In genomic region chr16:48279199-48279598, GRCh38 we compare ENCODE assay signal across 17 cellular contexts. TPM values are rescaled to one million over a fixed set of nuclear protein-coding genes. Genes with fewer than 3 reads are reported as not detected.
DNase-seq lines count a peak whose midpoint lies in the region; ATAC-seq and TF ChIP-seq lines count a peak whose summit lies in the region.
"Had no signal": no experiment of that assay in that cellular context is flagged by ENCODE, and none has a peak within 500 bp of the region (broad histone marks: within the 10 kb centered on the region; RNA-seq: fewer than 3 reads in every experiment).

No MANE protein-coding gene starts in this region.

- no peak for ATAC-seq in GM19452 (IDR thresholded peaks at IDR 0.05; ENCODE audit: unreplicated experiment)

- peak; percentile 16 for TF ChIP-seq CTCF in choroid plexus epithelial cell (conservative IDR thresholded peaks at IDR 0.05; ENCODE audit: low read depth, low read length)

- no peaks in the 10 kb centered on the region for H3K27me3 ChIP-seq in layer of hippocampus (ENCODE audit: control insufficient read depth, insufficient read depth, low read length)
- H3K27me3 ChIP-seq: BE2C had no signal

- H3K27ac ChIP-seq in layer of hippocampus (ENCODE audit: low read depth, low read length) (peak overlapping the region; percentile 12), temporal lobe (ENCODE audit: low read depth, low read length) (peak overlapping the region; percentile 39)

- H3K4me3 ChIP-seq in choroid plexus epithelial cell (ENCODE audit: low read depth, low read length): no peak overlapping the region

- DNase-seq in OCI-M1 (lab: John Stamatoyannopoulos, UW): peak; percentile 20
- peak; percentile 38 for DNase-seq in choroid plexus epithelial cell (ENCODE audit: low read depth)
- no peak for DNase-seq in H4 (ENCODE audit: low spot score)
- no peak for DNase-seq in activated CD4-positive, alpha-beta T cell treated with anti-CD3 and anti-CD28 coated beads, Interleukin-2, amount 50 U/mL, for 4 hours
- DNase-seq: BE2C, DMS 273 treated with DMSO at 0.1 percent for 48 hours, H7, Karpas-422, NCI-H1105 treated with DMSO at 0.1 percent for 48 hours, NCI-H187, NCI-H446, NCI-H82, SHP77 treated with DMSO at 0.1 percent for 48 hours had no signal

RNA-seq across cellular contexts. Expression of gene ABCC11, which starts 31.9 kb away (rescaled TPM):
- total RNA-seq in temporal lobe: 0.25 TPM
- 0.02 TPM in 1 of 2 replicates, not detected in the other for total RNA-seq in H4 (2014; rRNA removed; shearing (Covaris generic))
- total RNA-seq: Daoy had no signal

RNA-seq across cellular contexts. Expression of gene LONP2, which starts 35.1 kb away (rescaled TPM):
- 51.9 TPM for total RNA-seq in temporal lobe
- total RNA-seq in H4 (2014; rRNA removed; shearing (Covaris generic)): 25.2 and 36.8 TPM in 2 replicates

Comparison
In these comparisons a context has a peak if more than half of its experiments do, and no peak if none do; other contexts are left out.
1. DNase-seq: peak in OCI-M1 (single experiment) and choroid plexus epithelial cell (single experiment); none in H4 (single experiment) and activated CD4-positive, alpha-beta T cell treated with anti-CD3 and anti-CD28 coated beads, Interleukin-2, amount 50 U/mL, for 4 hours (0 of 2).